Comparison of ENCODE assay signal across 8 cellular contexts in the genomic region with DNA sequence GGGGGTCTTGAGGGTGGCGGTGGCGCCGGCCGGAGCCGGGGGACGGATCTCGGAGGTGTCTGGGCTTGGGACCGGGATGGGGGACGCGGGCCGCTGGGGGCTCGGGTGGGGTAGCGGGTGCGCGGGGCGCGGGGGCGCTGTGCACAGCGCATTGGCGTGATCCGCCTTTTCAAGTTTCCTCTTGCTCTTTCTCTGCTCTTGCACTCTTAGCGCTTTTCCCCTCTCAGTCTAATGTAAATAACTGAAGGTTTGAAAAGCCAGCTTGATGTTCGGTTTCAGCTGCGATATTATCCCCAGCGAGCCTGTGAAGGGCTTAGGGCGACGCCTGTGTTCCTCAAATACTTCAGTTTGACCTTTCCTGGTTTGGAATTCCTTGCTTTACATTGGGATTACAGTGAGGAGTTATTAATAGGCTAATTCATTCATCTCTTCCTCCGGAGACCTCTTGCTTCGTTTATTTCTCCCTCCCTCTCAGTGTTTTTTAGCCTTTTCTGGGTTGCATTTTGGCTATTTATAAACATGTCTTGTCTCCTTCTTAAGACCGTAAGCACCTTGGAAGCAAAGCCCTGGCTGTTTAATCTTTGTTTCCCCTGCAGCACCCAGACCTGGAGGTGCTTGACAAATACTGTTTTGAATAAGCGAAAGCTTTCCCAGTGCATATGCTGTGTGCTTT. TPM values are rescaled to one million over a fixed set of nuclear protein-coding genes. Genes with fewer than 3 reads are reported as not detected.
DNase-seq lines count a peak whose midpoint lies in the region; ATAC-seq, FAIRE-seq and TF ChIP-seq lines count a peak whose summit lies in the region.

No MANE protein-coding gene starts in this region.

- TF ChIP-seq CTCF in astrocyte of the spinal cord (IDR thresholded peaks at IDR 0.05; ENCODE audit: low read depth, low read length), result peak; percentile 24

- ATAC-seq in GM18907 (IDR thresholded peaks at IDR 0.05; ENCODE audit: unreplicated experiment) (peak; percentile 53), HG03159 (IDR thresholded peaks at IDR 0.05; ENCODE audit: unreplicated experiment) (peak; percentile 43)

- peak; percentile 71 for DNase-seq in RPMI8226
- DNase-seq in astrocyte of the spinal cord (ENCODE audit: low read depth, low spot score), result peak; percentile 36
- peak; percentile 32 for DNase-seq in small intestine
- DNase-seq in COR-L47 (lab: John Stamatoyannopoulos, UW), result no peak

- H3K9ac ChIP-seq in BLaER1, result peak overlapping the region; percentile 74

- H3K27ac ChIP-seq in BLaER1 (peak overlapping the region; percentile 59; the same call in 1 of the 2 replicates), small intestine (ENCODE audit: low read depth in 1 of 2, low read length in 1 of 2) (peak overlapping the region; percentile 85 to 91)

- H3K27me3 ChIP-seq in BLaER1 (peaks cover 51% of the 10 kb centered on the region), small intestine (ENCODE audit: control insufficient read depth in 2 of 2, insufficient read depth in 2 of 2, low read length in 2 of 2) (no peaks in the 10 kb centered on the region)

- 0 to 2% (median 1%) methylated on average over 13 to 31 of the region's 31 CpGs for WGBS in small intestine, 3 donors

- H3K4me2 ChIP-seq in BLaER1, result peak overlapping the region; percentile 83

- H3K36me3 ChIP-seq in BLaER1 (no peaks in the 10 kb centered on the region), small intestine (ENCODE audit: control insufficient read depth in 2 of 2, insufficient read depth in 2 of 2, low read length in 2 of 2) (no peaks in the 10 kb centered on the region)

- no peak for FAIRE-seq in small intestine (lab: Jason Lieb, UNC)

- peaks cover 20% of the 10 kb centered on the region for H3K4me1 ChIP-seq in BLaER1
- H3K4me1 ChIP-seq in small intestine (ENCODE audit: control insufficient read depth in 2 of 2, insufficient read depth in 1 of 2, low read depth in 1 of 2, low read length in 1 of 2), result peaks cover 9 to 10% of the 10 kb centered on the region in 2 donors

- in situ Hi-C loops in astrocyte of the spinal cord (cut with HindIII; ENCODE audit: low sequenced_read_pairs), result no loop called here

- H3K4me3 ChIP-seq in BLaER1, result peak overlapping the region; percentile 71
- H3K4me3 ChIP-seq in astrocyte of the spinal cord (ENCODE audit: low read depth, low read length), result peak overlapping the region; percentile 80
- peak overlapping the region; percentile 74 for H3K4me3 ChIP-seq in iPS-18c (ENCODE audit: insufficient read depth, low read depth, low read length)
- peak overlapping the region; percentile 88 to 94 for H3K4me3 ChIP-seq in small intestine (ENCODE audit: low read depth in 1 of 2, low read length in 2 of 2)

- peaks cover 34% of the 10 kb centered on the region for H4K20me1 ChIP-seq in BLaER1

- 0 out of 2 replicates have a peak, but pooled peaks cover 5% of the 10 kb centered on the region for H3K9me3 ChIP-seq in BLaER1
- no peaks in the 10 kb centered on the region for H3K9me3 ChIP-seq in iPS-18c (ENCODE audit: control insufficient read depth, insufficient read depth, low read length)
- H3K9me3 ChIP-seq in small intestine (ENCODE audit: control insufficient read depth, low read depth), result no peaks in the 10 kb centered on the region

RNA-seq across cellular contexts. Expression of gene RAB4A, which starts 0.7 kb away (rescaled TPM):
- polyA plus RNA-seq in small intestine, result 10 to 100 TPM; 30.0 to 37.6 (median 31.9) TPM
